In the genomic region with DNA sequence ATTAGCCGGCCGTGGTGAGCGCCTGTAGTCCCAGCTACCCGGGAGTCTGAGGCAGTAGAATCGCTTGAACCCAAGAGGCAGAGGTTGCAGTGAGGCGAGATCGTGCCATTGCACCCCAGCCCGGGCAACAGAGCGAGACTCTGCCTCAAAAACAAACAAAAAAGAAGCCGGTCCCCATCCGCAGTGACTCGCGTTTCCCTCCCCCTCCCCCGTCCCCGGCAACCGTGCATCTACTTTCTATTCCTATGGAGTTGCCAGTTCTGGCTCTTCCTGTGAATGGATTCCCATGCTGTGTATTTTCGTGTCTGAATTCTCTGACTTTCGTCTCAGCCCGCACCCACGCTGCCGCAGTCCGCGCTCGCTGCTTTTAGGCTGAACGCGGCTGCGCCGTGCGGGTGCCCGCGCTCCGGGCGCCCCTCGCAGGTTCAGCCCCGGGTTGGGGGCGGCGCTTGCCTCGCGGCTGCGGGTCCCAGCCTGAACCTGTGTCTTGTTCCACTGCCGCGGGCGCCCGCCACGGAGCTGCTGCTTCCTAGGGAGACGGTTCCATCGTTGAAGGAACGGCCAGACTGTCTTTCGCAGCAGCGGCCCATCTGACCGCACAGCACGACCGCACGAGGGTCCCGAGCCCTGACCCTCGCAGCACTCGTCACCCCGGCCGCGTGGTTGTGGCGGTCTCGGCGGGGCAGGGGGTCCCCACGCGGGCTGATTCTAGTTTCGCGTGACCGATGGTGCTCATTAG, we compare ENCODE assay signal across 8 cellular contexts. TPM values are rescaled to one million over a fixed set of nuclear protein-coding genes. Genes with fewer than 3 reads are reported as not detected.
A peak's percentile ranks its signal among the peaks of the same experiment; 100 is the strongest.
DNase-seq lines count a peak whose midpoint lies in the region; ATAC-seq and TF ChIP-seq lines count a peak whose summit lies in the region.

No MANE protein-coding gene starts in this region.

- peak overlapping the region; percentile 66; the same call in 1 of the 2 replicates for H3K14ac ChIP-seq in IMR-90 (replicated peaks; ENCODE audit: low read depth, low read length)

- peak overlapping the region; percentile 46; the same call in 1 of the 2 replicates for H3K27ac ChIP-seq in IMR-90 (ENCODE audit: insufficient read depth, low read length)

- H3K27me3 ChIP-seq in IMR-90 (ENCODE audit: control insufficient read depth, insufficient read depth, low read length) = no peaks in the 10 kb centered on the region

- peak overlapping the region; percentile 62 for H3K4me3 ChIP-seq in IMR-90 (ENCODE audit: insufficient read depth, low read depth, low read length)

- TF ChIP-seq POLR2A in IMR-90 (IDR thresholded peaks at IDR 0.05; ENCODE audit: low read depth, low read length) (no peak), Raji (IDR thresholded peaks at IDR 0.05; ENCODE audit: insufficient read depth, low read depth, low read length) (peak; percentile 76)

- 1% methylated on average over 39 of the region's 68 CpGs; no CpG with 5 or more reads in 1 of the 2 experiments for WGBS in IMR-90 (ENCODE audit: extremely low coverage in 2 of 2, insufficient read length in 1 of 2), 2 experiments

- H2BK20ac ChIP-seq in IMR-90 (ENCODE audit: low read depth, low read length) = no peak overlapping the region

- peak overlapping the region; percentile 51; the same call in 1 of the 2 replicates for H3K9ac ChIP-seq in IMR-90 (ENCODE audit: low read depth, low read length)

- peak overlapping the region; percentile 44; the same call in 1 of the 2 replicates for H2AK5ac ChIP-seq in IMR-90 (ENCODE audit: low read depth, low read length)

- POLR2A ChIA-PET in IMR-90 (lab: Charles Lee; ENCODE audit: unreplicated experiment) = no interaction called here

- H4K5ac ChIP-seq in IMR-90 (ENCODE audit: low read depth, low read length) = no peak overlapping the region

- no TSS peak for BruUV-seq in IMR-90 (replicated peaks; lab: Mats Ljungman, UMichigan)

- peak overlapping the region; percentile 94 for H2AK9ac ChIP-seq in IMR-90 (replicated peaks; ENCODE audit: low read depth, low read length, poor library complexity)

- DNase-seq in COLO668 (lab: John Stamatoyannopoulos, UW; ENCODE audit: unreplicated experiment) = peak; percentile 78
- peak; percentile 49 for DNase-seq in IMR-90
- peak; percentile 33 to 68 (median 50) for DNase-seq in activated naive CD4-positive, alpha-beta T cell (lab: John Stamatoyannopoulos, UW)
- DNase-seq in glomerular visceral epithelial cell (ENCODE audit: extremely low spot score) = peak; percentile 58
- peak in 9 of 10 donors; percentile 56 to 95 (median 74) for DNase-seq in posterior cingulate gyrus
- no peak for DNase-seq in GM19240 (ENCODE audit: insufficient read length, low spot score)

- in situ Hi-C loops in IMR-90 (cut with MboI; ENCODE audit: low sequenced_read_pairs) = no loop called here

- no peaks in the 10 kb centered on the region for H3K9me3 ChIP-seq in IMR-90 (ENCODE audit: control insufficient read depth, insufficient read depth, low read length)

- H4K91ac ChIP-seq in IMR-90 (ENCODE audit: insufficient read depth, low read depth, low read length) = peak overlapping the region; percentile 67; the same call in 1 of the 2 replicates

- no peak overlapping the region for H3K18ac ChIP-seq in IMR-90 (ENCODE audit: low read depth, low read length)

- peak overlapping the region; percentile 45 for H2BK120ac ChIP-seq in IMR-90 (ENCODE audit: low read depth, low read length)

- peaks cover 20% of the 10 kb centered on the region for H4K20me1 ChIP-seq in IMR-90 (ENCODE audit: insufficient read depth, low read length)

- H3K4me2 ChIP-seq in IMR-90 (ENCODE audit: low read depth, low read length) = peak overlapping the region; percentile 93

- no peak for TF ChIP-seq CTCF in IMR-90 (conservative IDR thresholded peaks at IDR 0.05; ENCODE audit: low read depth, low read length)

- intact Hi-C loops in IMR-90 (cut with micrococcal nuclease) (no loop called here), posterior cingulate gyrus (cut with DNase I) (no loop called here)

- H2AFZ ChIP-seq in IMR-90 (replicated peaks; ENCODE audit: low read length, poor library complexity) = peak overlapping the region; percentile 98

- dilution Hi-C loops in IMR-90 (cut with HindIII; ENCODE audit: low sequenced_read_pairs, unreplicated experiment) = no loop called here

- peaks cover 20% of the 10 kb centered on the region; the same call in 1 of the 2 replicates for H3K36me3 ChIP-seq in IMR-90 (ENCODE audit: control insufficient read depth, insufficient read depth, low read length)

- H4K8ac ChIP-seq in IMR-90 (ENCODE audit: low read depth in 2 of 2, low read length in 2 of 2) = peak overlapping the region; percentile 54 to 71; a peak in 2 of 4 replicates

- no peak for TF ChIP-seq RAD21 in IMR-90 (IDR thresholded peaks at IDR 0.05; ENCODE audit: low read length)

- CTCF ChIA-PET in IMR-90 (lab: Yijun Ruan, JAX) = no interaction called here

- H3K4me1 ChIP-seq in IMR-90 (ENCODE audit: control insufficient read depth, insufficient read depth, low read length) = peaks cover 25% of the 10 kb centered on the region

- H3K23ac ChIP-seq in IMR-90 (ENCODE audit: low read depth, low read length) = peak overlapping the region; percentile 54

- peaks cover 11 to 19% of the 10 kb centered on the region in 2 experiments for H3K79me1 ChIP-seq in IMR-90 (ENCODE audit: low read depth in 1 of 2, low read length in 2 of 2)

- peak overlapping the region; percentile 71 for H2BK5ac ChIP-seq in IMR-90 (ENCODE audit: low read depth, low read length, poor library complexity, severe bottlenecking)

- H3K4ac ChIP-seq in IMR-90 (ENCODE audit: low read depth, low read length) = peak overlapping the region; percentile 64; the same call in 1 of the 2 replicates

- peaks cover 14% of the 10 kb centered on the region for H3K9me1 ChIP-seq in IMR-90 (ENCODE audit: insufficient read depth, low read length)

- no peak overlapping the region; the same call in 2 of the 3 replicates for H2BK15ac ChIP-seq in IMR-90 (ENCODE audit: low read depth, low read length)

- ATAC-seq in IMR-90 (ENCODE audit: low read depth) (peak; percentile 4), GM21529 (IDR thresholded peaks at IDR 0.05; ENCODE audit: unreplicated experiment) (no peak)

- H3K56ac ChIP-seq in IMR-90 (ENCODE audit: extremely low read depth, insufficient read depth, low read length) = no peak overlapping the region; the same call in 1 of the 2 replicates

TF ChIP-seq in IMR-90, 13 proteins besides CTCF, POLR2A, EP300 and RAD21:
- TF ChIP-seq USF2 (IDR thresholded peaks at IDR 0.05; ENCODE audit: low read depth, low read length) (no peak), RFX5 (IDR thresholded peaks at IDR 0.05; ENCODE audit: low read depth, low read length) (no peak), RCOR1 (IDR thresholded peaks at IDR 0.05; ENCODE audit: insufficient replicate concordance, low read length) (no peak), MXI1 (IDR thresholded peaks at IDR 0.05; ENCODE audit: borderline replicate concordance, low read depth, low read length) (no peak), SMC3 (IDR thresholded peaks at IDR 0.05; ENCODE audit: low read depth, low read length) (no peak), BHLHE40 (IDR thresholded peaks at IDR 0.05; ENCODE audit: low read depth, low read length) (no peak), MAFK (IDR thresholded peaks at IDR 0.05; ENCODE audit: low read depth, low read length) (no peak), ELK1 (IDR thresholded peaks at IDR 0.05; ENCODE audit: borderline replicate concordance, low read depth, low read length) (no peak), NFE2L2 (IDR thresholded peaks at IDR 0.05; ENCODE audit: low read depth, low read length) (no peak), CHD1 (IDR thresholded peaks at IDR 0.05; ENCODE audit: low read depth, low read length) (no peak), MAZ (IDR thresholded peaks at IDR 0.05; ENCODE audit: borderline replicate concordance, low read depth, low read length) (no peak)

RNA-seq across cellular contexts. Expression of gene MRGBP, which starts 1.1 kb away (rescaled TPM):
- 18.3 and 21.9 TPM in 2 replicates for total RNA-seq in IMR-90 (2012; rRNA removed)
- 15.5 and 17.7 TPM in 2 replicates for polyA plus RNA-seq in IMR-90 (2012; rRNA removed)
- 14.9 and 16.0 TPM in 2 replicates for polyA plus RNA-seq in IMR-90 (2012; cell fraction: cytosol; rRNA removed)
- 21.4 and 23.1 TPM in 2 replicates for polyA plus RNA-seq in IMR-90 (2012; cell fraction: nucleus; rRNA removed; ENCODE audit: low replicate concordance)

RNA-seq across cellular contexts. Expression of gene OGFR, which starts 9.4 kb away (rescaled TPM):
- total RNA-seq in IMR-90 (2012; rRNA removed) = 22.4 and 26.9 TPM in 2 replicates
- polyA plus RNA-seq in IMR-90 (2012; rRNA removed) = 30.1 and 38.2 TPM in 2 replicates
- 45.5 and 52.1 TPM in 2 replicates for polyA plus RNA-seq in IMR-90 (2012; cell fraction: cytosol; rRNA removed)
- 73.9 and 106 TPM in 2 replicates for polyA plus RNA-seq in IMR-90 (2012; cell fraction: nucleus; rRNA removed; ENCODE audit: low replicate concordance)

RNA-seq across cellular contexts. Expression of gene COL9A3, which starts 21.7 kb away (rescaled TPM):
- total RNA-seq in IMR-90 (2012; rRNA removed) = 0.28 and 0.36 TPM in 2 replicates
- polyA plus RNA-seq in IMR-90 (2012; rRNA removed) = 1.4 TPM in 2 replicates
- 2.3 and 2.9 TPM in 2 replicates for polyA plus RNA-seq in IMR-90 (2012; cell fraction: cytosol; rRNA removed)
- polyA plus RNA-seq in IMR-90 (2012; cell fraction: nucleus; rRNA removed; ENCODE audit: low replicate concordance) = 11.3 and 14.6 TPM in 2 replicates
